Comparison of ENCODE assay signal across 2 cellular contexts in the genomic region with DNA sequence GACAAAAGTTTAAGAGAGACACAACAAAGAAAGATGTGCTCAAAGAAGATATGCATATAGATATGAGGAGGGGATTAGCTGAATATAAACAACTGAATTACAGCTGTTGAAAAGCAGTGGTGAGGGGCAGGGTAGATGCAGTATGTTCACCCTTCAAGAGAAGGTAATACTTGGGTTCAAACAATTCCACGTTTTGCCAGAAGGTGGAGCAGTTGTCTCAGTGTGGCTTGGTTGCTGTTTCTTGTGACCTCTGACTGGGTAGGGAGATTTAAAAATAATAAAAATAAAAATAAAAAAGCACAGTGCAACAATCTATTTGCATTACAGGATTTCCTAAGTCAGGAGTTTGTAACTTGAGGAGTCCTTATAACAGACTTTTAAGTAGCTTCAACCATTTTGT.
TF ChIP-seq lines count a peak whose summit lies in the region.

No MANE protein-coding gene starts in this region.

TF ChIP-seq in SK-N-SH, 30 proteins besides CTCF, POLR2A, EP300 and RAD21 (continued from another document):
- TF ChIP-seq NRF1 (IDR thresholded peaks at IDR 0.05; ENCODE audit: low read depth, low read length) (no peak), ELF1 (IDR thresholded peaks at IDR 0.05) (no peak), RCOR1 (IDR thresholded peaks at IDR 0.05; ENCODE audit: low read length) (no peak), SIN3A (IDR thresholded peaks at IDR 0.05; ENCODE audit: borderline replicate concordance, low read depth, low read length) (no peak), CHD2 (IDR thresholded peaks at IDR 0.05; ENCODE audit: low read length, partially characterized antibody) (no peak), YY1 (IDR thresholded peaks at IDR 0.05; ENCODE audit: low read depth) (no peak)
- TF ChIP-seq, protein P1, sequence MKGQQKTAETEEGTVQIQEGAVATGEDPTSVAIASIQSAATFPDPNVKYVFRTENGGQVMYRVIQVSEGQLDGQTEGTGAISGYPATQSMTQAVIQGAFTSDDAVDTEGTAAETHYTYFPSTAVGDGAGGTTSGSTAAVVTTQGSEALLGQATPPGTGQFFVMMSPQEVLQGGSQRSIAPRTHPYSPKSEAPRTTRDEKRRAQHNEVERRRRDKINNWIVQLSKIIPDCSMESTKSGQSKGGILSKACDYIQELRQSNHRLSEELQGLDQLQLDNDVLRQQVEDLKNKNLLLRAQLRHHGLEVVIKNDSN (IDR thresholded peaks at IDR 0.05; ENCODE audit: borderline replicate concordance, low read depth): no peak

TF ChIP-seq in SK-N-SH treated with all-trans-retinoic acid at 6 μM for 48 hours, 23 proteins besides CTCF, POLR2A, EP300 and RAD21 (continued from another document):
- TF ChIP-seq, protein P2, sequence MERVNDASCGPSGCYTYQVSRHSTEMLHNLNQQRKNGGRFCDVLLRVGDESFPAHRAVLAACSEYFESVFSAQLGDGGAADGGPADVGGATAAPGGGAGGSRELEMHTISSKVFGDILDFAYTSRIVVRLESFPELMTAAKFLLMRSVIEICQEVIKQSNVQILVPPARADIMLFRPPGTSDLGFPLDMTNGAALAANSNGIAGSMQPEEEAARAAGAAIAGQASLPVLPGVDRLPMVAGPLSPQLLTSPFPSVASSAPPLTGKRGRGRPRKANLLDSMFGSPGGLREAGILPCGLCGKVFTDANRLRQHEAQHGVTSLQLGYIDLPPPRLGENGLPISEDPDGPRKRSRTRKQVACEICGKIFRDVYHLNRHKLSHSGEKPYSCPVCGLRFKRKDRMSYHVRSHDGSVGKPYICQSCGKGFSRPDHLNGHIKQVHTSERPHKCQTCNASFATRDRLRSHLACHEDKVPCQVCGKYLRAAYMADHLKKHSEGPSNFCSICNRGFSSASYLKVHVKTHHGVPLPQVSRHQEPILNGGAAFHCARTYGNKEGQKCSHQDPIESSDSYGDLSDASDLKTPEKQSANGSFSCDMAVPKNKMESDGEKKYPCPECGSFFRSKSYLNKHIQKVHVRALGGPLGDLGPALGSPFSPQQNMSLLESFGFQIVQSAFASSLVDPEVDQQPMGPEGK (CRISPR knock-in tag; IDR thresholded peaks at IDR 0.05; ENCODE audit: borderline replicate concordance): no peak
- TF ChIP-seq, protein P3, sequence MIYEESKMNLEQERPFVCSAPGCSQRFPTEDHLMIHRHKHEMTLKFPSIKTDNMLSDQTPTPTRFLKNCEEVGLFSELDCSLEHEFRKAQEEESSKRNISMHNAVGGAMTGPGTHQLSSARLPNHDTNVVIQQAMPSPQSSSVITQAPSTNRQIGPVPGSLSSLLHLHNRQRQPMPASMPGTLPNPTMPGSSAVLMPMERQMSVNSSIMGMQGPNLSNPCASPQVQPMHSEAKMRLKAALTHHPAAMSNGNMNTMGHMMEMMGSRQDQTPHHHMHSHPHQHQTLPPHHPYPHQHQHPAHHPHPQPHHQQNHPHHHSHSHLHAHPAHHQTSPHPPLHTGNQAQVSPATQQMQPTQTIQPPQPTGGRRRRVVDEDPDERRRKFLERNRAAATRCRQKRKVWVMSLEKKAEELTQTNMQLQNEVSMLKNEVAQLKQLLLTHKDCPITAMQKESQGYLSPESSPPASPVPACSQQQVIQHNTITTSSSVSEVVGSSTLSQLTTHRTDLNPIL (CRISPR knock-in tag; IDR thresholded peaks at IDR 0.05; ENCODE audit: low read depth): no peak
- no peak for TF ChIP-seq ZFP3 (CRISPR knock-in tag; IDR thresholded peaks at IDR 0.05)
- no peak for TF ChIP-seq TCF4 (CRISPR knock-in tag; IDR thresholded peaks at IDR 0.05; ENCODE audit: borderline replicate concordance)
- TF ChIP-seq, protein P4, sequence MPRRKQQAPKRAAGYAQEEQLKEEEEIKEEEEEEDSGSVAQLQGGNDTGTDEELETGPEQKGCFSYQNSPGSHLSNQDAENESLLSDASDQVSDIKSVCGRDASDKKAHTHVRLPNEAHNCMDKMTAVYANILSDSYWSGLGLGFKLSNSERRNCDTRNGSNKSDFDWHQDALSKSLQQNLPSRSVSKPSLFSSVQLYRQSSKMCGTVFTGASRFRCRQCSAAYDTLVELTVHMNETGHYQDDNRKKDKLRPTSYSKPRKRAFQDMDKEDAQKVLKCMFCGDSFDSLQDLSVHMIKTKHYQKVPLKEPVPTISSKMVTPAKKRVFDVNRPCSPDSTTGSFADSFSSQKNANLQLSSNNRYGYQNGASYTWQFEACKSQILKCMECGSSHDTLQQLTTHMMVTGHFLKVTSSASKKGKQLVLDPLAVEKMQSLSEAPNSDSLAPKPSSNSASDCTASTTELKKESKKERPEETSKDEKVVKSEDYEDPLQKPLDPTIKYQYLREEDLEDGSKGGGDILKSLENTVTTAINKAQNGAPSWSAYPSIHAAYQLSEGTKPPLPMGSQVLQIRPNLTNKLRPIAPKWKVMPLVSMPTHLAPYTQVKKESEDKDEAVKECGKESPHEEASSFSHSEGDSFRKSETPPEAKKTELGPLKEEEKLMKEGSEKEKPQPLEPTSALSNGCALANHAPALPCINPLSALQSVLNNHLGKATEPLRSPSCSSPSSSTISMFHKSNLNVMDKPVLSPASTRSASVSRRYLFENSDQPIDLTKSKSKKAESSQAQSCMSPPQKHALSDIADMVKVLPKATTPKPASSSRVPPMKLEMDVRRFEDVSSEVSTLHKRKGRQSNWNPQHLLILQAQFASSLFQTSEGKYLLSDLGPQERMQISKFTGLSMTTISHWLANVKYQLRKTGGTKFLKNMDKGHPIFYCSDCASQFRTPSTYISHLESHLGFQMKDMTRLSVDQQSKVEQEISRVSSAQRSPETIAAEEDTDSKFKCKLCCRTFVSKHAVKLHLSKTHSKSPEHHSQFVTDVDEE (CRISPR knock-in tag; IDR thresholded peaks at IDR 0.05): no peak
- TF ChIP-seq, protein P5, sequence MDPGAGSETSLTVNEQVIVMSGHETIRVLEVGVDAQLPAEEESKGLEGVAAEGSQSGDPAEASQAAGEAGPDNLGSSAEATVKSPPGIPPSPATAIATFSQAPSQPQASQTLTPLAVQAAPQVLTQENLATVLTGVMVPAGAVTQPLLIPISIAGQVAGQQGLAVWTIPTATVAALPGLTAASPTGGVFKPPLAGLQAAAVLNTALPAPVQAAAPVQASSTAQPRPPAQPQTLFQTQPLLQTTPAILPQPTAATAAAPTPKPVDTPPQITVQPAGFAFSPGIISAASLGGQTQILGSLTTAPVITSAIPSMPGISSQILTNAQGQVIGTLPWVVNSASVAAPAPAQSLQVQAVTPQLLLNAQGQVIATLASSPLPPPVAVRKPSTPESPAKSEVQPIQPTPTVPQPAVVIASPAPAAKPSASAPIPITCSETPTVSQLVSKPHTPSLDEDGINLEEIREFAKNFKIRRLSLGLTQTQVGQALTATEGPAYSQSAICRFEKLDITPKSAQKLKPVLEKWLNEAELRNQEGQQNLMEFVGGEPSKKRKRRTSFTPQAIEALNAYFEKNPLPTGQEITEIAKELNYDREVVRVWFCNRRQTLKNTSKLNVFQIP (CRISPR knock-in tag; IDR thresholded peaks at IDR 0.05; ENCODE audit: borderline replicate concordance, low read depth): no peak
- no peak for TF ChIP-seq ZNF8 (CRISPR knock-in tag; IDR thresholded peaks at IDR 0.05)
- no peak for TF ChIP-seq GLIS3 (CRISPR knock-in tag; IDR thresholded peaks at IDR 0.05)
- no peak for TF ChIP-seq ZFP30 (CRISPR knock-in tag; IDR thresholded peaks at IDR 0.05)
